Comparison of ENCODE assay signal across 8 cellular contexts in genomic region chr6:15358579-15359327, GRCh38.
DNase-seq lines count a peak whose midpoint lies in the region; ATAC-seq, FAIRE-seq and TF ChIP-seq lines count a peak whose summit lies in the region.

No MANE protein-coding gene starts in this region.

- H3K4me1 Mint-ChIP-seq in activated CD8-positive, alpha-beta T cell treated with anti-CD3 and anti-CD28 coated beads, Interleukin-2, amount 10 ng/mL, durations not matched to agents 7 days and 5 days (ENCODE audit: low read depth), result peaks cover 43% of the 10 kb centered on the region
- H3K4me1 Mint-ChIP-seq in nephron, result peaks cover 51% of the 10 kb centered on the region
- H3K4me1 Mint-ChIP-seq in stimulated activated naive CD8-positive, alpha-beta T cell treated with anti-CD3 and anti-CD28 coated beads, Interleukin-15, amount 100 ng/mL, for 72 hours, result peaks cover 57% of the 10 kb centered on the region

- TF ChIP-seq EP300 in esophagus muscularis mucosa (IDR thresholded peaks at IDR 0.05), result no peak

- DNase-seq in GM19239 (ENCODE audit: insufficient read length, low spot score) (no peak), GM10248 (ENCODE audit: extremely low spot score) (no peak), NCI-H146 (lab: John Stamatoyannopoulos, UW) (no peak), esophagus muscularis mucosa (ENCODE audit: extremely low spot score) (no peak)
- no peak for DNase-seq in activated CD8-positive, alpha-beta T cell treated with anti-CD3 and anti-CD28 coated beads, Interleukin-2, amount 10 ng/mL, durations not matched to agents 7 days and 5 days
- no peak for DNase-seq in stimulated activated naive CD8-positive, alpha-beta T cell treated with anti-CD3 and anti-CD28 coated beads, Interleukin-15, amount 100 ng/mL, for 72 hours

- peak; percentile 46 for ATAC-seq in HG03135 (IDR thresholded peaks at IDR 0.05; ENCODE audit: unreplicated experiment)
- peak; percentile 35 for ATAC-seq in activated CD8-positive, alpha-beta T cell treated with anti-CD3 and anti-CD28 coated beads, Interleukin-2, amount 10 ng/mL, durations not matched to agents 7 days and 5 days
- ATAC-seq in stimulated activated naive CD8-positive, alpha-beta T cell treated with anti-CD3 and anti-CD28 coated beads, Interleukin-15, amount 100 ng/mL, for 72 hours, result no peak

- no peak for TF ChIP-seq POLR2A in esophagus muscularis mucosa (IDR thresholded peaks at IDR 0.05; ENCODE audit: low read depth)

- 92% methylated on average over 9 of the region's 9 CpGs for WGBS in esophagus muscularis mucosa

- H3K4me1 ChIP-seq in esophagus muscularis mucosa, result peaks cover 7 to 16% (median 10%) of the 10 kb centered on the region in 4 donors

- no peaks in the 10 kb centered on the region for H3K9me3 Mint-ChIP-seq in activated CD8-positive, alpha-beta T cell treated with anti-CD3 and anti-CD28 coated beads, Interleukin-2, amount 10 ng/mL, durations not matched to agents 7 days and 5 days (ENCODE audit: insufficient read depth)
- H3K9me3 Mint-ChIP-seq in nephron, result no peaks in the 10 kb centered on the region
- H3K9me3 Mint-ChIP-seq in stimulated activated naive CD8-positive, alpha-beta T cell treated with anti-CD3 and anti-CD28 coated beads, Interleukin-15, amount 100 ng/mL, for 72 hours, result no peaks in the 10 kb centered on the region

- peak; percentile 93 for FAIRE-seq in GM19239 (lab: Jason Lieb, UNC)

- H3K36me3 ChIP-seq in esophagus muscularis mucosa, result no peaks in the 10 kb centered on the region

- POLR2A ChIA-PET in activated CD8-positive, alpha-beta T cell treated with anti-CD3 and anti-CD28 coated beads, Interleukin-2, amount 10 ng/mL, durations not matched to agents 7 days and 5 days (lab: Charles Lee), result no interaction called here
- POLR2A ChIA-PET in GM10248 (lab: Yijun Ruan, JAX), result no interaction called here

- CTCF ChIA-PET in activated CD8-positive, alpha-beta T cell treated with anti-CD3 and anti-CD28 coated beads, Interleukin-2, amount 10 ng/mL, durations not matched to agents 7 days and 5 days (lab: Charles Lee), result interaction anchor here (0.7 kb wide), 1 partner anchor 64 kb away, joined by 4 read pairs; no protein-coding TSS in a partner anchor
- CTCF ChIA-PET in GM10248 (lab: Yijun Ruan, JAX), result interaction anchor here (0.7 to 2.6 kb wide), 10 partner anchors 10 to 105 kb away, joined by 3 to 18 read pairs (median 4); no protein-coding TSS in a partner anchor

- H3K4me3 ChIP-seq in esophagus muscularis mucosa, result no peak overlapping the region

- no peak overlapping the region for H3K4me3 Mint-ChIP-seq in activated CD8-positive, alpha-beta T cell treated with anti-CD3 and anti-CD28 coated beads, Interleukin-2, amount 10 ng/mL, durations not matched to agents 7 days and 5 days
- no peak overlapping the region for H3K4me3 Mint-ChIP-seq in nephron
- H3K4me3 Mint-ChIP-seq in stimulated activated naive CD8-positive, alpha-beta T cell treated with anti-CD3 and anti-CD28 coated beads, Interleukin-15, amount 100 ng/mL, for 72 hours, result peak overlapping the region in 1 of 2 donors; percentile 9

- H3K27ac Mint-ChIP-seq in activated CD8-positive, alpha-beta T cell treated with anti-CD3 and anti-CD28 coated beads, Interleukin-2, amount 10 ng/mL, durations not matched to agents 7 days and 5 days, result peak overlapping the region; percentile 75
- peak overlapping the region; percentile 9 to 79 (median 20) for H3K27ac Mint-ChIP-seq in nephron
- no peak overlapping the region for H3K27ac Mint-ChIP-seq in stimulated activated naive CD8-positive, alpha-beta T cell treated with anti-CD3 and anti-CD28 coated beads, Interleukin-15, amount 100 ng/mL, for 72 hours

- H3K9me3 ChIP-seq in esophagus muscularis mucosa, result no peaks in the 10 kb centered on the region

- H3K27ac ChIP-seq in esophagus muscularis mucosa (replicated peaks in 1 of 4), result no peak overlapping the region

- intact Hi-C loops in esophagus muscularis mucosa (cut with DNase I), result loop anchor here (10.0 kb wide), 1 partner anchor 74 kb away; no protein-coding TSS in a partner anchor

- no peak for TF ChIP-seq CTCF in nephron (IDR thresholded peaks at IDR 0.05; ENCODE audit: unreplicated experiment in 3 of 3)
- no peak for TF ChIP-seq CTCF in GM10248 (IDR thresholded peaks at IDR 0.05; ENCODE audit: control extremely low read depth, extremely low read depth, low read depth, missing control alignments)
- no peak for TF ChIP-seq CTCF in esophagus muscularis mucosa (IDR thresholded peaks at IDR 0.05)

- H3K27me3 Mint-ChIP-seq in activated CD8-positive, alpha-beta T cell treated with anti-CD3 and anti-CD28 coated beads, Interleukin-2, amount 10 ng/mL, durations not matched to agents 7 days and 5 days (ENCODE audit: low read depth), result no peaks in the 10 kb centered on the region
- H3K27me3 Mint-ChIP-seq in nephron (ENCODE audit: low read depth), result no peaks in the 10 kb centered on the region
- H3K27me3 Mint-ChIP-seq in stimulated activated naive CD8-positive, alpha-beta T cell treated with anti-CD3 and anti-CD28 coated beads, Interleukin-15, amount 100 ng/mL, for 72 hours, result no peaks in the 10 kb centered on the region

- H3K36me3 Mint-ChIP-seq in activated CD8-positive, alpha-beta T cell treated with anti-CD3 and anti-CD28 coated beads, Interleukin-2, amount 10 ng/mL, durations not matched to agents 7 days and 5 days (ENCODE audit: low read depth), result peaks cover 22% of the 10 kb centered on the region
- H3K36me3 Mint-ChIP-seq in nephron (ENCODE audit: low read depth), result peaks cover 3% of the 10 kb centered on the region

- no peaks in the 10 kb centered on the region for H3K27me3 ChIP-seq in esophagus muscularis mucosa

Comparison
In these comparisons a context has a peak if more than half of its experiments do, and no peak if none do; other contexts are left out.
1. H3K27ac Mint-ChIP-seq: peak in activated CD8-positive, alpha-beta T cell treated with anti-CD3 and anti-CD28 coated beads, Interleukin-2, amount 10 ng/mL, durations not matched to agents 7 days and 5 days (single experiment) and nephron (3 of 3); none in stimulated activated naive CD8-positive, alpha-beta T cell treated with anti-CD3 and anti-CD28 coated beads, Interleukin-15, amount 100 ng/mL, for 72 hours (0 of 2).